In the genomic region with DNA sequence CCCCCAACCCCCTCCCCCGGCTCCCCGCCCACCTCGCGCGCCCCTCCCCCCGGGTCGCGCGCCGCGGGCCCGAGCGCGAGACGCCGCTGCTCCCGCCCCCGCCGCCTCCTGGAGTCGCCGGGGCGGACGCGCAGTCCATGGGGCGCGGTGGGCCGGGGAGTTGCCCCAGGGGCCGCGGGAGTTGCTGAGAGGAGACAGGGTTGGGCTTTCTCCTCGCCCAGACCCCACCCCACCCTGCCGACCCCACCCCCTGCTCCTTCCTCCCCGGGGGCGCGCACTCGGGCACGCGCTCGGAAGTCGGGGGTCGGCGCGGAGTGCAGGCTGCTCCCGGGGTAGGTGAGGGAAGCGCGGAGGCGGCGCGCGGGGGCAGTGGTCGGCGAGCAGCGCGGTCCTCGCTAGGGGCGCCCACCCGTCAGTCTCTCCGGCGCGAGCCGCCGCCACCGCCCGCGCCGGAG, we compare ENCODE assay signal across 8 cellular contexts. TPM values are rescaled to one million over a fixed set of nuclear protein-coding genes. Genes with fewer than 3 reads are reported as not detected.
DNase-seq lines count a peak whose midpoint lies in the region; ATAC-seq and TF ChIP-seq lines count a peak whose summit lies in the region.

A gene (plus strand): TSS at position 275 of the 455 bp plus-strand sequence. CDS start 297 bp downstream, outside the sequence.

- H3K4me3 Mint-ChIP-seq in activated T-cell treated with anti-CD3 and anti-CD28 coated beads, Interleukin-2, amount 50 U/mL, for 24 hours: peak within 1 kb of the TSS; percentile 73

- H3K36me3 ChIP-seq in urinary bladder (ENCODE audit: insufficient read depth): no peaks in the 10 kb centered on the region

- DNase-seq in C1 segment of cervical spinal cord (lab: John Stamatoyannopoulos, UW) (peak in 10 of 14 donors; percentile 28 to 68 (median 46)), NCI-H2196 treated with DMSO at 0.1 percent for 48 hours (lab: John Stamatoyannopoulos, UW; ENCODE audit: unreplicated experiment) (peak; percentile 36), fibroblast of mammary gland (ENCODE audit: low read depth) (peak; percentile 78), myocyte (ENCODE audit: low read depth) (peak; percentile 90)
- peak; percentile 35 for DNase-seq in activated T-cell treated with anti-CD3 and anti-CD28 coated beads, Interleukin-2, amount 50 U/mL, for 24 hours

- H3K36me3 Mint-ChIP-seq in activated T-cell treated with anti-CD3 and anti-CD28 coated beads, Interleukin-2, amount 50 U/mL, for 24 hours (ENCODE audit: low read depth): no peaks in the 10 kb centered on the region

- H3K27ac Mint-ChIP-seq in activated T-cell treated with anti-CD3 and anti-CD28 coated beads, Interleukin-2, amount 50 U/mL, for 24 hours: peak within 1 kb of the TSS; percentile 76

- H3K4me3 ChIP-seq in fibroblast of mammary gland (ENCODE audit: control insufficient read depth, low read depth, low read length) (peak within 1 kb of the TSS; percentile 81), urinary bladder (ENCODE audit: low read depth, low read length) (peak within 1 kb of the TSS; percentile 91)

- no peaks in the 10 kb centered on the region for H3K4me1 ChIP-seq in urinary bladder (ENCODE audit: insufficient read depth)

- ATAC-seq in GM18861 (IDR thresholded peaks at IDR 0.05; ENCODE audit: unreplicated experiment): peak; percentile 9
- peak; percentile 23 for ATAC-seq in HG03039 (IDR thresholded peaks at IDR 0.05; ENCODE audit: unreplicated experiment)

- peak within 1 kb of the TSS; percentile 100 for H3K27ac ChIP-seq in urinary bladder (ENCODE audit: low read depth)

- WGBS in urinary bladder: under 1% methylated on average over 54 of the region's 65 CpGs

- no peak for TF ChIP-seq CTCF in fibroblast of mammary gland (conservative IDR thresholded peaks at IDR 0.05; ENCODE audit: control insufficient read depth, insufficient read depth, low read depth, low read length)

- peaks cover 19% of the 10 kb centered on the region for H3K4me1 Mint-ChIP-seq in activated T-cell treated with anti-CD3 and anti-CD28 coated beads, Interleukin-2, amount 50 U/mL, for 24 hours (ENCODE audit: low read depth)

- peaks cover 75% of the 10 kb centered on the region for H3K27me3 Mint-ChIP-seq in activated T-cell treated with anti-CD3 and anti-CD28 coated beads, Interleukin-2, amount 50 U/mL, for 24 hours

- no peaks in the 10 kb centered on the region for H3K9me3 Mint-ChIP-seq in activated T-cell treated with anti-CD3 and anti-CD28 coated beads, Interleukin-2, amount 50 U/mL, for 24 hours

RNA-seq across cellular contexts. Expression of the gene that starts here (rescaled TPM):
- total RNA-seq in myocyte (298 and 303 TPM in 2 replicates), urinary bladder (279 TPM)
- 189 TPM for polyA plus RNA-seq in myocyte (2012)
- polyA plus RNA-seq in urinary bladder: 178 TPM

Comparison
In these comparisons a context has a peak if more than half of its experiments do, and no peak if none do; other contexts are left out.
1. Peak in every context shown above with its lines: DNase-seq, ATAC-seq, H3K4me3 ChIP-seq and H3K27ac ChIP-seq.
2. DNase-seq: peak in every context shown above with its lines; median percentile 90 in myocyte; 78 in fibroblast of mammary gland; 46 in C1 segment of cervical spinal cord; 36 in NCI-H2196 treated with DMSO at 0.1 percent for 48 hours; 35 in activated T-cell treated with anti-CD3 and anti-CD28 coated beads, Interleukin-2, amount 50 U/mL, for 24 hours.